ENCODE assay signal across 1 cellular context in genomic region chr11:62245271-62245753, GRCh38.
TF ChIP-seq lines count a peak whose summit lies in the region.

No MANE protein-coding gene starts in this region.

TF ChIP-seq in HepG2, 621 proteins besides CTCF, POLR2A, EP300 and RAD21 (continued from another document and continues in another):
- TF ChIP-seq REST (IDR thresholded peaks at IDR 0.05; ENCODE audit: borderline replicate concordance in 1 of 2, low read depth in 1 of 2, low read length in 2 of 2) (peak; percentile 66 to 93), SIN3B (IDR thresholded peaks at IDR 0.05; ENCODE audit: low read length) (no peak), ZFP36L1 (CRISPR knock-in tag; IDR thresholded peaks at IDR 0.05) (peak; percentile 44; the same call in 1 of the 2 replicates), NFKB2 (CRISPR knock-in tag; IDR thresholded peaks at IDR 0.05; ENCODE audit: borderline replicate concordance) (peak; percentile 68; the same call in 1 of the 2 replicates), ZHX1 (CRISPR knock-in tag; IDR thresholded peaks at IDR 0.05; ENCODE audit: low read depth) (no peak), ZSCAN21 (CRISPR knock-in tag; IDR thresholded peaks at IDR 0.05; ENCODE audit: borderline replicate concordance) (peak; percentile 75; the same call in 1 of the 2 replicates), RBFOX2 (IDR thresholded peaks at IDR 0.05; ENCODE audit: low read depth, low read length) (no peak), FOXO1 (CRISPR knock-in tag; IDR thresholded peaks at IDR 0.05) (no peak), CENPT (CRISPR knock-in tag; IDR thresholded peaks at IDR 0.05; ENCODE audit: low read depth) (no peak), ZFP37 (CRISPR knock-in tag; IDR thresholded peaks at IDR 0.05; ENCODE audit: borderline replicate concordance) (0 out of 2 replicates have a peak, but pooled peaks have one; percentile 74), HOXD1 (CRISPR knock-in tag; IDR thresholded peaks at IDR 0.05) (no peak), PRDM10 (CRISPR knock-in tag; IDR thresholded peaks at IDR 0.05; ENCODE audit: low read depth) (no peak), ZNF615 (CRISPR knock-in tag; IDR thresholded peaks at IDR 0.05; ENCODE audit: borderline replicate concordance) (no peak), RELA (CRISPR knock-in tag; IDR thresholded peaks at IDR 0.05) (no peak), MAFF (IDR thresholded peaks at IDR 0.05; ENCODE audit: low read depth, low read length) (no peak), ZNF253 (CRISPR knock-in tag; IDR thresholded peaks at IDR 0.05; ENCODE audit: borderline replicate concordance) (no peak), ZNF616 (CRISPR knock-in tag; IDR thresholded peaks at IDR 0.05; ENCODE audit: low read depth) (0 out of 2 replicates have a peak, but pooled peaks have one; percentile 27), HBP1 (CRISPR knock-in tag; IDR thresholded peaks at IDR 0.05; ENCODE audit: low read depth) (0 out of 2 replicates have a peak, but pooled peaks have one; percentile 65), ZNF710 (CRISPR knock-in tag; IDR thresholded peaks at IDR 0.05; ENCODE audit: borderline replicate concordance) (no peak), CAMTA2 (CRISPR knock-in tag; IDR thresholded peaks at IDR 0.05; ENCODE audit: borderline replicate concordance) (no peak), RFX5 (IDR thresholded peaks at IDR 0.05; ENCODE audit: low read depth, low read length) (no peak), HNRNPUL1 (IDR thresholded peaks at IDR 0.05; ENCODE audit: low read depth, low read length) (no peak), CBFB (CRISPR knock-in tag; IDR thresholded peaks at IDR 0.05) (no peak), SAFB2 (CRISPR knock-in tag; IDR thresholded peaks at IDR 0.05; ENCODE audit: borderline replicate concordance, low read depth) (no peak), ZNF891 (CRISPR knock-in tag; IDR thresholded peaks at IDR 0.05) (peak; percentile 71; the same call in 1 of the 2 replicates), ATM (IDR thresholded peaks at IDR 0.05; ENCODE audit: borderline replicate concordance) (no peak), PLSCR1 (CRISPR knock-in tag; IDR thresholded peaks at IDR 0.05; ENCODE audit: borderline replicate concordance) (no peak), ZNF501 (CRISPR knock-in tag; IDR thresholded peaks at IDR 0.05) (peak; percentile 79), NONO (IDR thresholded peaks at IDR 0.05) (no peak), NONO (CRISPR knock-in tag; conservative IDR thresholded peaks at IDR 0.05) (no peak), ZNF720 (CRISPR knock-in tag; IDR thresholded peaks at IDR 0.05) (no peak), MEF2D (CRISPR knock-in tag; IDR thresholded peaks at IDR 0.05) (0 out of 2 replicates have a peak, but pooled peaks have one; percentile 42), ZNF274 (CRISPR knock-in tag; IDR thresholded peaks at IDR 0.05) (peak; percentile 82; the same call in 1 of the 2 replicates), ZMYM4 (CRISPR knock-in tag; IDR thresholded peaks at IDR 0.05) (no peak), ZBTB7B (CRISPR knock-in tag; IDR thresholded peaks at IDR 0.05) (no peak), PATZ1 (CRISPR knock-in tag; IDR thresholded peaks at IDR 0.05) (0 out of 2 replicates have a peak, but pooled peaks have one; percentile 21), KAT8 (CRISPR knock-in tag; IDR thresholded peaks at IDR 0.05) (peak; percentile 45; the same call in 1 of the 2 replicates), TGIF2 (CRISPR knock-in tag; IDR thresholded peaks at IDR 0.05) (0 out of 2 replicates have a peak, but pooled peaks have one; percentile 40), SP1 (IDR thresholded peaks at IDR 0.05) (no peak), SP1 (CRISPR knock-in tag; IDR thresholded peaks at IDR 0.05) (no peak), ZBTB14 (CRISPR knock-in tag; IDR thresholded peaks at IDR 0.05) (no peak), AGO1 (IDR thresholded peaks at IDR 0.05; ENCODE audit: low read depth, low read length, poor library complexity, severe bottlenecking) (no peak), TFE3 (CRISPR knock-in tag; IDR thresholded peaks at IDR 0.05) (0 out of 2 replicates have a peak, but pooled peaks have one; percentile 55), FLYWCH1 (CRISPR knock-in tag; IDR thresholded peaks at IDR 0.05) (no peak)
